17 cellular contexts compared by ENCODE assay signal in the genomic region with DNA sequence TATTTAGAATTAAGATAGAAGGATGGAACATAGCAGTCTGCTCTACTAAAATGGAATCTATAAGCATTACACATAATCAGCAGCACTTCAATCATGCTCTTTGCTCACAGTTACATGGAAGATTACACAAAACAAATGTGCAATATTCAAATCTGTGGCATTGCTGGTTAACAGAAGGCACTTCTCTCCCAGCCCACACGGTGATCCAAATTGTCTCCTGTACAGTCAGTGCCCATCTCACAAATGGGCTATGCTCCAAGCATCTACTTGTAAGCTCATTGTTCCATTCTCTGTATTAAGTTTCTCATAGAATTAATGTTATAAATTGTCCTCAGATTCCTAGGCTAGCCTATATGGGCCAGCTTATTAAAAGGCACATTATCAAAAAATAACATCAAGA.
"Had no signal": no experiment of that assay in that cellular context is flagged by ENCODE, and none has a peak within 500 bp of the region (broad histone marks: within the 10 kb centered on the region; RNA-seq: fewer than 3 reads in every experiment).

No MANE protein-coding gene starts in this region.

- ATAC-seq: esophagus mucosa; heart left ventricle; naive thymus-derived CD4-positive, alpha-beta T cell; sciatic nerve; stimulated activated naive B cell treated with anti-CD40 and anti-IgM and Interleukin-4, amounts not matched to agents 10 μg/mL and 1 μg/mL and 100 μg/mL, for 72 hours; stimulated activated naive CD8-positive, alpha-beta T cell treated with anti-CD3 and anti-CD28 coated beads, Interleukin-15, amount 100 ng/mL, for 72 hours had no signal

- H3K4me3 ChIP-seq: heart left ventricle, spleen, thoracic aorta, transverse colon had no signal

- H3K4me1 ChIP-seq: heart left ventricle, spleen, transverse colon had no signal

- H3K27ac ChIP-seq: heart left ventricle, neutrophil, spleen, thoracic aorta, transverse colon had no signal

- H3K27me3 ChIP-seq: neutrophil, spleen, transverse colon had no signal

- H3K36me3 ChIP-seq: heart left ventricle, neutrophil, spleen, thoracic aorta, transverse colon had no signal

- H3K9me3 ChIP-seq: neutrophil, spleen, thoracic aorta, transverse colon had no signal

- DNase-seq: effector memory CD4-positive, alpha-beta T cell; heart left ventricle; hippocampal formation; kidney glomerular epithelial cell; mesendoderm; naive thymus-derived CD4-positive, alpha-beta T cell; nephron progenitor cell; spleen; stimulated activated CD4-positive, alpha-beta T cell treated with anti-CD3 and anti-CD28 coated beads, Interleukin-2, amount 100 ng/mL, for 24 hours; stimulated activated CD4-positive, alpha-beta T cell treated with anti-CD3 and anti-CD28 coated beads, Interleukin-4, amount 100 ng/mL, for 4 hours; stimulated activated naive B cell treated with anti-CD40 and anti-IgM and Interleukin-4, amounts not matched to agents 10 μg/mL and 1 μg/mL and 100 μg/mL, for 72 hours; stimulated activated naive CD8-positive, alpha-beta T cell treated with anti-CD3 and anti-CD28 coated beads, Interleukin-15, amount 100 ng/mL, for 72 hours; transverse colon had no signal
